Comparison of ENCODE assay signal across 20 cellular contexts in the genomic region with DNA sequence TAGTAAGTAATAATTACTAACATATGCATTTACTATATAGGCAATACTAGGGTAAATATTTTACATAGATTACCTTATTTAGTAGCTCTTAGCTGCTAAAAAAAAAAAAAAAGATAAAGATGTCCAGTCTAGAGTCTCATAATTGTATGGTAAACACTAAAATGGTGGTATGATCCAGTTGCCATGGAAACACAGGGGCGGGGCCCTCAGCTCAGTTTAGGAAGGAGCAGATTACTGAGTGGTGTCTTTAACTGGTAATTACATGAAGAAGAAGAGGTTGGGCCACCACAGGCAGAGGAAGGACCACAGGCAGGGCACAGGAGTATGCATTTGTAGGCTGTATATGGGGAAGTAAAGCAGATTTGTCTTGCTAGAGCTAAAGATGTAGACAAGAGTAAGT. TPM values are rescaled to one million over a fixed set of nuclear protein-coding genes. Genes with fewer than 3 reads are reported as not detected.
"Had no signal": no experiment of that assay in that cellular context is flagged by ENCODE, and none has a peak within 500 bp of the region (broad histone marks: within the 10 kb centered on the region; RNA-seq: fewer than 3 reads in every experiment).

No MANE protein-coding gene starts in this region.

- FAIRE-seq: bronchial epithelial cell had no signal

- H3K27me3 ChIP-seq: esophagus muscularis mucosa, gastroesophageal sphincter, heart right ventricle, right atrium auricular region, transverse colon, uterus had no signal

- ATAC-seq: gastroesophageal sphincter, heart right ventricle had no signal

- H3K27ac ChIP-seq: esophagus muscularis mucosa, gastroesophageal sphincter, heart right ventricle, left ventricle myocardium inferior, prostate gland, right atrium auricular region, transverse colon, uterus had no signal

- H3K9me3 ChIP-seq: esophagus muscularis mucosa, gastroesophageal sphincter, heart right ventricle, left ventricle myocardium inferior, prostate gland, right atrium auricular region, transverse colon, uterus had no signal

- H3K4me3 ChIP-seq: esophagus muscularis mucosa, gastroesophageal sphincter, heart right ventricle, left ventricle myocardium inferior, prostate gland, right atrium auricular region, transverse colon, uterus had no signal

- H3K36me3 ChIP-seq: esophagus muscularis mucosa, heart right ventricle, left ventricle myocardium inferior, prostate gland, right atrium auricular region, uterus had no signal

- DNase-seq: activated B cell treated with CpG ODN at 0.5 μM for 24 hours; activated CD4-positive, alpha-beta memory T cell treated with anti-CD3 and anti-CD28 coated beads for 36 hours; activated CD4-positive, alpha-beta T cell treated with anti-CD3 and anti-CD28 coated beads for 4 hours; activated T-cell treated with anti-CD3 and anti-CD28 coated beads for 4 hours; effector memory CD4-positive, alpha-beta T cell; heart right ventricle; immature natural killer cell; kidney glomerular epithelial cell; left ventricle myocardium inferior; naive B cell; stimulated activated CD4-positive, alpha-beta T cell treated with anti-CD3 and anti-CD28 coated beads, Interleukin-12 subunit alpha, Interleukin-12 subunit beta, amount 100 ng/mL, for 4 hours; stimulated activated CD4-positive, alpha-beta T cell treated with anti-CD3 and anti-CD28 coated beads, Interleukin-1b, Interleukin-23, amount 100 ng/mL, for 48 hours; stimulated activated naive CD4-positive, alpha-beta T cell treated with Interleukin-2 at 50 U/mL for 16 hours; transverse colon; uterus had no signal

- H3K4me1 ChIP-seq: esophagus muscularis mucosa, gastroesophageal sphincter, heart right ventricle, left ventricle myocardium inferior, prostate gland, right atrium auricular region, transverse colon, uterus had no signal

RNA-seq across cellular contexts. Expression of gene ITGB8, which starts 43.7 kb away (rescaled TPM):
- total RNA-seq: activated CD4-positive, alpha-beta memory T cell treated with anti-CD3 and anti-CD28 coated beads for 36 hours had no signal
- polyA plus RNA-seq: immature natural killer cell had no signal
